Comparison of ENCODE assay signal across 27 cellular contexts in the genomic region with DNA sequence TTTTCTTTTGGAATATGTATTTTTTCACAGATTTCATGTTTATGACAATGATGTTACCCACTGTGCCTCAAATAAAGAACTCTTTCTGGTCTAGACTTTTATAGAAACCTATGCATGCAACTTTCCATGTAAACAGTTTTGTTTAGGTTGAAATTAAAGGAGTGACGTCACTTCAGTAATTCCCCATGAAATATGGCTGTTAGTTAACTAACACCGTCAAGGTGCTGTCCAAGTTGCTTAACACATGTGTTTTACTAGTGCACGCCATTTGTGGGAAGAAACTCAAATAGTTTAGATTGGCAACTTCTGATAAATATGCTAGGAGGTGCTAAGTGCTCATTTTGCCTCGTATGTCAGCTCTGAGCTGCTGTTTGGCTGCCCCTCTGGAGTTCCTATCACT.
"Had no signal": no experiment of that assay in that cellular context is flagged by ENCODE, and none has a peak within 500 bp of the region (broad histone marks: within the 10 kb centered on the region; RNA-seq: fewer than 3 reads in every experiment).

No MANE protein-coding gene starts in this region.

- ATAC-seq: activated CD4-positive, alpha-beta T cell treated with anti-CD3 and anti-CD28 coated beads for 36 hours; activated CD4-positive, CD25-positive, alpha-beta regulatory T cell treated with anti-CD3 and anti-CD28 coated beads, Interleukin-2, amount 50 U/mL, for 24 hours; activated CD8-positive, alpha-beta T cell treated with anti-CD3 and anti-CD28 coated beads, Interleukin-2, amount 10 ng/mL, durations not matched to agents 7 days and 5 days; Panc1; WTC11 had no signal

- H3K4me1 ChIP-seq: SJCRH30 had no signal

- H3K9me3 ChIP-seq: SJCRH30 had no signal

- H3K27ac ChIP-seq: SJCRH30, SK-N-MC had no signal

- H3K36me3 ChIP-seq: SJCRH30 had no signal

- H3K4me3 ChIP-seq: SJCRH30, SK-N-MC had no signal

- FAIRE-seq: bronchial epithelial cell had no signal

- DNase-seq: activated CD4-positive, alpha-beta T cell treated with anti-CD3 and anti-CD28 coated beads for 36 hours; activated CD4-positive, alpha-beta T cell treated with anti-CD3 and anti-CD28 coated beads, Interleukin-2, amount 10 ng/mL, durations not matched to agents 7 days and 5 days; activated CD4-positive, alpha-beta T cell treated with anti-CD3 and anti-CD28 coated beads, Interleukin-2, amount 50 U/mL, for 48 hours; activated CD8-positive, alpha-beta T cell treated with anti-CD3 and anti-CD28 coated beads, Interleukin-2, amount 10 ng/mL, durations not matched to agents 7 days and 5 days; activated gamma-delta T cell; activated naive CD4-positive, alpha-beta T cell treated with Interleukin-2 at 50 U/mL for 16 hours; activated naive CD8-positive, alpha-beta T cell treated with anti-CD3 and anti-CD28 coated beads, Interleukin-2, amount 10 ng/mL, durations not matched to agents 7 days and 5 days; activated T-cell treated with anti-CD3 and anti-CD28 coated beads, Interleukin-2, amount 50 U/mL, for 24 hours; central memory CD4-positive, alpha-beta T cell; NCI-H1105; NCI-H1417 treated with DMSO at 0.1 percent for 48 hours; NCI-H187 treated with DMSO at 0.1 percent for 48 hours; NCI-H2081; NCI-H2171 treated with DMSO at 0.1 percent for 48 hours; NCI-H2227 treated with DMSO at 0.1 percent for 48 hours; NCI-H446; NCI-H510A treated with DMSO at 0.1 percent for 48 hours; NCI-H69; NCI-H82; SHP77; SJCRH30; T1000 had no signal

- H3K27me3 ChIP-seq: SJCRH30 had no signal
